ENCODE assay signal across 9 cellular contexts in the genomic region with DNA sequence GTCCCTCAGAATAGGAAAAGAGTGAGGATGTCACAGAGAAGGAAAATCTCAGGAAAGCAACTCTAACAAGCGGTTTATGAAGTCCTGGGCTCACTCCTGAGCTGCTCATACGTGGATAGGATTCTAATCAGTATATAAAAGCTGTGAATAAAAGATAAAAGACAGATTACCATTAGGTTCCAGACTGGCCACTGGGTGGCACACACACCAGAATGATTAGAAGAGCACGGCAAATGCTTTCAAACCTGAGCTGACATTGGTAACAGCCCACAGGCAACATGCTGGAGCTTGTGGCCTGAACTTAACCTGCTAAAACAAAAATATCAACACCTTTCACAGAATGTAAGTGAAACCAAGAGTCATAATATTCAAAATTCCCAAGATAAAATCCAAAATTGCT.
DNase-seq lines count a peak whose midpoint lies in the region; ATAC-seq and TF ChIP-seq lines count a peak whose summit lies in the region.
"Had no signal": no experiment of that assay in that cellular context is flagged by ENCODE, and none has a peak within 500 bp of the region (broad histone marks: within the 10 kb centered on the region; RNA-seq: fewer than 3 reads in every experiment).

No MANE protein-coding gene starts in this region.

- H3K36me3 Mint-ChIP-seq in progenitor cell of endocrine pancreas (ENCODE audit: insufficient read depth): no peaks in the 10 kb centered on the region
- H3K36me3 Mint-ChIP-seq in stimulated activated memory B cell treated with anti-CD40 and anti-IgM and Interleukin-4, amounts not matched to agents 10 μg/mL and 1 μg/mL and 100 μg/mL, for 72 hours: no peaks in the 10 kb centered on the region

- no peak overlapping the region for H2AFZ ChIP-seq in DND-41 (ENCODE audit: low read depth, low read length)

- no peaks in the 10 kb centered on the region for H3K79me2 ChIP-seq in DND-41 (ENCODE audit: insufficient read depth, low read length)

- no peak overlapping the region for H3K27ac ChIP-seq in DND-41 (ENCODE audit: low read length)
- H3K27ac ChIP-seq: SJSA1 had no signal

- peaks cover 3% of the 10 kb centered on the region for H3K4me1 Mint-ChIP-seq in progenitor cell of endocrine pancreas (ENCODE audit: low read depth)
- H3K4me1 Mint-ChIP-seq in stimulated activated memory B cell treated with anti-CD40 and anti-IgM and Interleukin-4, amounts not matched to agents 10 μg/mL and 1 μg/mL and 100 μg/mL, for 72 hours: no peaks in the 10 kb centered on the region

- ATAC-seq in DND-41 (ENCODE audit: insufficient read depth, low read depth) (peak; percentile 72; the same call in 2 of the 3 replicates), GM21619 (IDR thresholded peaks at IDR 0.05; ENCODE audit: unreplicated experiment) (peak; percentile 54)
- ATAC-seq in stimulated activated memory B cell treated with anti-CD40 and anti-IgM and Interleukin-4, amounts not matched to agents 10 μg/mL and 1 μg/mL and 100 μg/mL, for 72 hours: no peak

- H3K9ac ChIP-seq in DND-41 (ENCODE audit: low read depth, low read length): no peak overlapping the region

- peaks cover 10% of the 10 kb centered on the region for H3K9me3 Mint-ChIP-seq in progenitor cell of endocrine pancreas (ENCODE audit: low read depth)
- peaks cover 9% of the 10 kb centered on the region for H3K9me3 Mint-ChIP-seq in stimulated activated memory B cell treated with anti-CD40 and anti-IgM and Interleukin-4, amounts not matched to agents 10 μg/mL and 1 μg/mL and 100 μg/mL, for 72 hours

- H3K4me1 ChIP-seq in DND-41 (ENCODE audit: insufficient read depth, low read length): no peaks in the 10 kb centered on the region
- H3K4me1 ChIP-seq: SJSA1 had no signal

- H3K27me3 ChIP-seq in DND-41 (ENCODE audit: insufficient read depth, low read length, poor library complexity): no peaks in the 10 kb centered on the region
- H3K27me3 ChIP-seq: SJSA1 had no signal

- H3K4me3 Mint-ChIP-seq in progenitor cell of endocrine pancreas (ENCODE audit: low read depth): no peak overlapping the region
- no peak overlapping the region for H3K4me3 Mint-ChIP-seq in stimulated activated memory B cell treated with anti-CD40 and anti-IgM and Interleukin-4, amounts not matched to agents 10 μg/mL and 1 μg/mL and 100 μg/mL, for 72 hours

- TF ChIP-seq CTCF in DND-41 (IDR thresholded peaks at IDR 0.05; ENCODE audit: borderline replicate concordance, extremely low read depth, low read length, poor library complexity, severe bottlenecking): peak; percentile 65
- TF ChIP-seq CTCF in progenitor cell of endocrine pancreas (IDR thresholded peaks at IDR 0.05; ENCODE audit: unreplicated experiment): peak; percentile 50

- peak; percentile 36 for DNase-seq in DND-41
- peak; percentile 12 for DNase-seq in NCI-H2227 (lab: John Stamatoyannopoulos, UW; ENCODE audit: unreplicated experiment)
- DNase-seq in cerebellum (ENCODE audit: low spot score): peak; percentile 17
- no peak for DNase-seq in progenitor cell of endocrine pancreas (ENCODE audit: low spot score, unreplicated experiment)
- no peak for DNase-seq in GF-D8 (lab: John Stamatoyannopoulos, UW)
- DNase-seq in NCI-H1048 (lab: John Stamatoyannopoulos, UW): no peak

- H3K27me3 Mint-ChIP-seq in progenitor cell of endocrine pancreas: peaks cover 4% of the 10 kb centered on the region
- H3K27me3 Mint-ChIP-seq in stimulated activated memory B cell treated with anti-CD40 and anti-IgM and Interleukin-4, amounts not matched to agents 10 μg/mL and 1 μg/mL and 100 μg/mL, for 72 hours: peaks cover 19% of the 10 kb centered on the region

- H3K36me3 ChIP-seq in DND-41 (ENCODE audit: insufficient read depth, low read length): no peaks in the 10 kb centered on the region
- H3K36me3 ChIP-seq: SJSA1 had no signal

- H3K9me3 ChIP-seq in DND-41 (ENCODE audit: insufficient read depth, low read length, severe bottlenecking): no peaks in the 10 kb centered on the region
- H3K9me3 ChIP-seq: SJSA1 had no signal

- H3K4me3 ChIP-seq in DND-41 (ENCODE audit: low read depth in 1 of 2, low read length in 2 of 2): no peak overlapping the region
- H3K4me3 ChIP-seq: SJSA1 had no signal

- H3K4me2 ChIP-seq in DND-41 (ENCODE audit: insufficient read depth, low read length): no peak overlapping the region

- H3K27ac Mint-ChIP-seq in progenitor cell of endocrine pancreas: no peak overlapping the region
- no peak overlapping the region for H3K27ac Mint-ChIP-seq in stimulated activated memory B cell treated with anti-CD40 and anti-IgM and Interleukin-4, amounts not matched to agents 10 μg/mL and 1 μg/mL and 100 μg/mL, for 72 hours

- no peaks in the 10 kb centered on the region for H4K20me1 ChIP-seq in DND-41 (ENCODE audit: insufficient read depth, low read length)

Comparison
In these comparisons a context has a peak if more than half of its experiments do, and no peak if none do; other contexts are left out.
1. DNase-seq: peak in DND-41 (single experiment), NCI-H2227 (single experiment) and cerebellum (single experiment); none in progenitor cell of endocrine pancreas (single experiment), GF-D8 (single experiment) and NCI-H1048 (single experiment).